In the genomic region with DNA sequence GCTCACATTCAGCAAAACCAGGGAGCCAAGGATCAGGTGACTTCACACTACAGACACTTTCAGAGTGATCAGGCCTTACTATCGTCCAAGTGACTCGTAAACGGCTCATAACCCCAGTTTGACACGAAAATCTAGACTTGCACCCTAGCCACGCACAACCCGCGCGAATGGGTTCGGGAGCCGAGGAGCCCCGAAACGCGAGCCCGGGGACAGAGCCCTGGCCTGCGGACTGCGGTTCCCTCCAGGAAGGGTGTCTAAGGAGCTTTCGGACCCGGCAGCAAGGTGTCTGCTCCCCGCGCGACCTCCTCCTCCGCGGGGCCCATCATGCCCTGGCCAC, we compare ENCODE assay signal across 8 cellular contexts. TPM values are rescaled to one million over a fixed set of nuclear protein-coding genes. Genes with fewer than 3 reads are reported as not detected.
DNase-seq lines count a peak whose midpoint lies in the region; ATAC-seq and TF ChIP-seq lines count a peak whose summit lies in the region.

No MANE protein-coding gene starts in this region.

- H3K27me3 Mint-ChIP-seq in CD8-positive, alpha-beta T cell (ENCODE audit: low read depth): no peaks in the 10 kb centered on the region
- H3K27me3 Mint-ChIP-seq in neural crest cell (ENCODE audit: low read depth): no peaks in the 10 kb centered on the region

- peak overlapping the region; percentile 96 for H3K27ac Mint-ChIP-seq in CD8-positive, alpha-beta T cell
- H3K27ac Mint-ChIP-seq in neural crest cell (ENCODE audit: unreplicated experiment): peak overlapping the region; percentile 17

- no peak for TF ChIP-seq CTCF in CD8-positive, alpha-beta T cell (IDR thresholded peaks at IDR 0.05)
- TF ChIP-seq CTCF in fibroblast of pulmonary artery (IDR thresholded peaks at IDR 0.05; ENCODE audit: low read length, missing control alignments): no peak
- TF ChIP-seq CTCF in neural crest cell (conservative IDR thresholded peaks at IDR 0.05): no peak
- no peak for TF ChIP-seq CTCF in thyroid gland (IDR thresholded peaks at IDR 0.05)

- no peaks in the 10 kb centered on the region for H3K9me3 Mint-ChIP-seq in CD8-positive, alpha-beta T cell
- no peaks in the 10 kb centered on the region for H3K9me3 Mint-ChIP-seq in neural crest cell

- peak overlapping the region; percentile 71 for H3K4me3 ChIP-seq in CD8-positive, alpha-beta T cell (ENCODE audit: low read depth, low read length)
- peak overlapping the region; percentile 89 for H3K4me3 ChIP-seq in fibroblast of pulmonary artery (replicated peaks; ENCODE audit: low read depth, low read length)
- peak overlapping the region; percentile 74 to 91 (median 84) for H3K4me3 ChIP-seq in thyroid gland (replicated peaks in 1 of 3)

- no peak for TF ChIP-seq POLR2A in thyroid gland (IDR thresholded peaks at IDR 0.05)

- intact Hi-C loops in CD8-positive, alpha-beta T cell (cut with DNase I, micrococcal nuclease): loop anchor here (2.0 to 10.0 kb wide), 13 partner anchors 34 to 1412 kb away; a partner anchor contains a TSS
- intact Hi-C loops in thyroid gland (cut with DNase I): loop anchor here (10.0 kb wide), 1 partner anchor 88 kb away; no protein-coding TSS in a partner anchor

- peak in 4 of 7 experiments; percentile 21 to 45 (median 24) for DNase-seq in CD8-positive, alpha-beta T cell
- DNase-seq in NCI-H774 (lab: John Stamatoyannopoulos, UW): peak; percentile 11
- DNase-seq in activated T-helper 1 cell treated with anti-CD3 and anti-CD28 coated beads, Interleukin-2, amount 50 U/mL, for 16 hours (ENCODE audit: low read depth in 1 of 2, low spot score in 1 of 2): peak; percentile 14 to 20
- DNase-seq in fibroblast of pulmonary artery (ENCODE audit: low read depth): peak; percentile 73
- DNase-seq in neural crest cell (ENCODE audit: low read depth, low spot score): no peak
- no peak for DNase-seq in thyroid gland

- POLR2A ChIA-PET in CD8-positive, alpha-beta T cell (lab: Charles Lee): interaction anchor here (0.9 to 2.4 kb wide), 5 partner anchors 10 to 375 kb away, joined by 3 to 9 read pairs (median 4); a partner anchor contains a TSS

- peak overlapping the region; percentile 97 for H3K4me3 Mint-ChIP-seq in CD8-positive, alpha-beta T cell
- H3K4me3 Mint-ChIP-seq in neural crest cell: peak overlapping the region; percentile 94

- peaks cover 10% of the 10 kb centered on the region for H3K36me3 Mint-ChIP-seq in CD8-positive, alpha-beta T cell
- H3K36me3 Mint-ChIP-seq in neural crest cell (ENCODE audit: low read depth): no peaks in the 10 kb centered on the region

- WGBS in thyroid gland, 2 donors: 1% methylated on average over 14 to 17 of the region's 23 CpGs

- ATAC-seq in CD8-positive, alpha-beta T cell: no peak
- peak; percentile 38 for ATAC-seq in GM19324 (IDR thresholded peaks at IDR 0.05; ENCODE audit: low FRiP score, unreplicated experiment)
- ATAC-seq in HG03439 (IDR thresholded peaks at IDR 0.05; ENCODE audit: unreplicated experiment): peak; percentile 31

- H3K27ac ChIP-seq in CD8-positive, alpha-beta T cell (ENCODE audit: low read depth, low read length): peak overlapping the region; percentile 91
- H3K27ac ChIP-seq in thyroid gland: peak overlapping the region; percentile 97 to 99 (median 98)

- H3K4me1 Mint-ChIP-seq in CD8-positive, alpha-beta T cell (ENCODE audit: low read depth): peaks cover 72% of the 10 kb centered on the region
- H3K4me1 Mint-ChIP-seq in neural crest cell: peaks cover 59% of the 10 kb centered on the region

- H3K27me3 ChIP-seq in CD8-positive, alpha-beta T cell (ENCODE audit: insufficient read depth, low read length): no peaks in the 10 kb centered on the region
- no peaks in the 10 kb centered on the region for H3K27me3 ChIP-seq in thyroid gland

- peaks cover 35% of the 10 kb centered on the region for H3K4me1 ChIP-seq in CD8-positive, alpha-beta T cell (ENCODE audit: insufficient read depth, low read length)
- H3K4me1 ChIP-seq in thyroid gland: peaks cover 24 to 40% of the 10 kb centered on the region in 2 donors

- CTCF ChIA-PET in CD8-positive, alpha-beta T cell (lab: Charles Lee): interaction anchor here (0.7 to 1.9 kb wide), 10 partner anchors 10 to 226 kb away, joined by 3 to 9 read pairs (median 3); a partner anchor contains a TSS

- no peaks in the 10 kb centered on the region for H3K9me3 ChIP-seq in CD8-positive, alpha-beta T cell (ENCODE audit: low read length)
- no peaks in the 10 kb centered on the region for H3K9me3 ChIP-seq in thyroid gland

- no peaks in the 10 kb centered on the region for H3K36me3 ChIP-seq in CD8-positive, alpha-beta T cell (ENCODE audit: insufficient read depth, low read length)
- H3K36me3 ChIP-seq in thyroid gland: no peaks in the 10 kb centered on the region

RNA-seq across cellular contexts. Expression of a gene that starts 0.8 kb away (rescaled TPM):
- 10 to 100 TPM; 76.4 to 88.2 TPM for total RNA-seq in CD8-positive, alpha-beta T cell
- 72.9 and 79.3 TPM in 2 replicates for total RNA-seq in neural crest cell
- total RNA-seq in thyroid gland: 100 to 1,000 TPM; 126 to 267 (median 146) TPM

Comparison
In these comparisons a context has a peak if more than half of its experiments do, and no peak if none do; other contexts are left out.
1. DNase-seq: peak in CD8-positive, alpha-beta T cell (4 of 7), NCI-H774 (single experiment), activated T-helper 1 cell treated with anti-CD3 and anti-CD28 coated beads, Interleukin-2, amount 50 U/mL, for 16 hours (2 of 2) and fibroblast of pulmonary artery (single experiment); none in neural crest cell (single experiment) and thyroid gland (0 of 2).
2. Peak in every context shown above with its lines, with median percentiles within 50 percentile points of each other: H3K4me3 ChIP-seq.